In genomic region chr10:124522903-124523260, GRCh38 we compare ENCODE assay signal across 13 cellular contexts.
A peak's percentile ranks its signal among the peaks of the same experiment; 100 is the strongest.
DNase-seq lines count a peak whose midpoint lies in the region; ATAC-seq and TF ChIP-seq lines count a peak whose summit lies in the region.
"Had no signal": no experiment of that assay in that cellular context is flagged by ENCODE, and none has a peak within 500 bp of the region (broad histone marks: within the 10 kb centered on the region; RNA-seq: fewer than 3 reads in every experiment).

No MANE protein-coding gene starts in this region.

- no peaks in the 10 kb centered on the region for H3K9me3 ChIP-seq in duodenal mucosa (ENCODE audit: control insufficient read depth in 1 of 2, low read length in 2 of 2)
- H3K9me3 ChIP-seq: gastrocnemius medialis, tibial nerve had no signal

- H3K27me3 ChIP-seq in duodenal mucosa (ENCODE audit: control insufficient read depth in 1 of 2, insufficient read depth in 2 of 2, low read length in 2 of 2): no peaks in the 10 kb centered on the region
- H3K27me3 ChIP-seq: gastrocnemius medialis, tibial nerve had no signal

- no peaks in the 10 kb centered on the region for H3K9me3 Mint-ChIP-seq in progenitor cell of endocrine pancreas (ENCODE audit: low read depth)
- H3K9me3 Mint-ChIP-seq: CD8-positive, alpha-beta memory T cell had no signal

- no peak for ATAC-seq in GM19463 (IDR thresholded peaks at IDR 0.05; ENCODE audit: unreplicated experiment)
- ATAC-seq: gastrocnemius medialis had no signal

- DNase-seq in DMS53 treated with DMSO at 0.1 percent for 48 hours (lab: John Stamatoyannopoulos, UW; ENCODE audit: unreplicated experiment) (peak; percentile 57), NCI-H510A (lab: John Stamatoyannopoulos, UW) (peak; percentile 74), progenitor cell of endocrine pancreas (ENCODE audit: low spot score, unreplicated experiment) (no peak), AML-193 (lab: John Stamatoyannopoulos, UW) (no peak), T-helper 2 cell (no peak)
- no peak for DNase-seq in stimulated activated CD4-positive, alpha-beta T cell treated with anti-CD3 and anti-CD28 coated beads, Interleukin-2, amount 100 ng/mL, for 48 hours
- DNase-seq: CD8-positive, alpha-beta memory T cell; gastrocnemius medialis; NCI-H2081; T-helper 1 cell had no signal

- peaks cover 15 to 18% of the 10 kb centered on the region in 2 donors for H3K4me1 ChIP-seq in duodenal mucosa (ENCODE audit: control insufficient read depth in 1 of 2, insufficient read depth in 2 of 2, low read length in 2 of 2)

- H3K4me3 Mint-ChIP-seq in progenitor cell of endocrine pancreas (ENCODE audit: low read depth): no peak overlapping the region
- H3K4me3 Mint-ChIP-seq: CD8-positive, alpha-beta memory T cell had no signal

- no peak for TF ChIP-seq CTCF in progenitor cell of endocrine pancreas (IDR thresholded peaks at IDR 0.05; ENCODE audit: unreplicated experiment)

- peaks cover 20% of the 10 kb centered on the region for H3K27me3 Mint-ChIP-seq in progenitor cell of endocrine pancreas
- H3K27me3 Mint-ChIP-seq: CD8-positive, alpha-beta memory T cell had no signal

- H3K27ac ChIP-seq in duodenal mucosa (ENCODE audit: low read depth, low read length): no peak overlapping the region

- H3K9ac ChIP-seq in duodenal mucosa (ENCODE audit: low read depth in 1 of 2, low read length in 2 of 2): peak overlapping the region; percentile 40 to 48

- H3K36me3 ChIP-seq in duodenal mucosa (ENCODE audit: control insufficient read depth in 1 of 2, insufficient read depth in 2 of 2, low read length in 2 of 2): no peaks in the 10 kb centered on the region
- H3K36me3 ChIP-seq: gastrocnemius medialis had no signal

- H3K27ac Mint-ChIP-seq in progenitor cell of endocrine pancreas: peak overlapping the region; percentile 11

- peaks cover 1% of the 10 kb centered on the region for H3K36me3 Mint-ChIP-seq in progenitor cell of endocrine pancreas (ENCODE audit: insufficient read depth)

- H3K4me3 ChIP-seq in duodenal mucosa (ENCODE audit: low read depth in 1 of 2, low read length in 2 of 2): peak overlapping the region; percentile 58 to 62

- H3K4me1 Mint-ChIP-seq in progenitor cell of endocrine pancreas (ENCODE audit: low read depth): peaks cover 10% of the 10 kb centered on the region
- H3K4me1 Mint-ChIP-seq: CD8-positive, alpha-beta memory T cell had no signal

Comparison
In these comparisons a context has a peak if more than half of its experiments do, and no peak if none do; other contexts are left out.
1. DNase-seq: peak in DMS53 treated with DMSO at 0.1 percent for 48 hours (single experiment) and NCI-H510A (single experiment); none in progenitor cell of endocrine pancreas (single experiment), AML-193 (0 of 2), T-helper 2 cell (0 of 5) and stimulated activated CD4-positive, alpha-beta T cell treated with anti-CD3 and anti-CD28 coated beads, Interleukin-2, amount 100 ng/mL, for 48 hours (0 of 2).